1 cellular context compared by ENCODE assay signal in genomic region chr17:58576679-58577367, GRCh38.
A peak's percentile ranks its signal among the peaks of the same experiment; 100 is the strongest.
TF ChIP-seq lines count a peak whose summit lies in the region.

No MANE protein-coding gene starts in this region.

TF ChIP-seq in HepG2, 621 proteins besides CTCF, POLR2A, EP300 and RAD21 (continued from another document and continues in another):
- TF ChIP-seq ATF4 (CRISPR knock-in tag; IDR thresholded peaks at IDR 0.05) (0 out of 4 replicates have a peak, but pooled peaks of 1 of the 2 experiments have one; percentile 9), CEBPG (CRISPR knock-in tag; IDR thresholded peaks at IDR 0.05) (0 out of 2 replicates have a peak, but pooled peaks have one; percentile 16), JUNB (CRISPR knock-in tag; IDR thresholded peaks at IDR 0.05; ENCODE audit: borderline replicate concordance) (no peak), ZNF577 (CRISPR knock-in tag; IDR thresholded peaks at IDR 0.05; ENCODE audit: borderline replicate concordance, low read depth) (no peak), ZNF558 (CRISPR knock-in tag; IDR thresholded peaks at IDR 0.05; ENCODE audit: borderline replicate concordance) (no peak), ZFP36L1 (CRISPR knock-in tag; IDR thresholded peaks at IDR 0.05) (peak; percentile 36; the same call in 1 of the 2 replicates), TBP (CRISPR knock-in tag; IDR thresholded peaks at IDR 0.05) (no peak), ZFX (CRISPR knock-in tag; IDR thresholded peaks at IDR 0.05; ENCODE audit: low read depth) (no peak), ATF3 (CRISPR knock-in tag; IDR thresholded peaks at IDR 0.05) (peak; percentile 67; the same call in 1 of the 2 replicates), PHF20 (CRISPR knock-in tag; IDR thresholded peaks at IDR 0.05) (no peak), NFATC3 (CRISPR knock-in tag; IDR thresholded peaks at IDR 0.05) (no peak), MTA3 (CRISPR knock-in tag; IDR thresholded peaks at IDR 0.05) (no peak), ZFP36 (IDR thresholded peaks at IDR 0.05; ENCODE audit: borderline replicate concordance, low read depth, low read length, partially characterized antibody) (no peak), ZNF660 (CRISPR knock-in tag; IDR thresholded peaks at IDR 0.05; ENCODE audit: borderline replicate concordance, low read depth) (no peak), JDP2 (CRISPR knock-in tag; IDR thresholded peaks at IDR 0.05; ENCODE audit: borderline replicate concordance) (no peak), HOXA5 (CRISPR knock-in tag; IDR thresholded peaks at IDR 0.05) (no peak), ZNF138 (CRISPR knock-in tag; IDR thresholded peaks at IDR 0.05; ENCODE audit: low read depth) (no peak), MXD4 (CRISPR knock-in tag; IDR thresholded peaks at IDR 0.05) (no peak), BCL6 (CRISPR knock-in tag; IDR thresholded peaks at IDR 0.05) (no peak), RXRB (CRISPR knock-in tag; IDR thresholded peaks at IDR 0.05; ENCODE audit: borderline replicate concordance) (no peak), ZNF24 (IDR thresholded peaks at IDR 0.05) (no peak), DPF2 (CRISPR knock-in tag; IDR thresholded peaks at IDR 0.05; ENCODE audit: borderline replicate concordance, low read depth) (no peak), XBP1 (CRISPR knock-in tag; IDR thresholded peaks at IDR 0.05) (no peak), ZSCAN25 (CRISPR knock-in tag; IDR thresholded peaks at IDR 0.05) (no peak), ZNF207 (IDR thresholded peaks at IDR 0.05; ENCODE audit: borderline replicate concordance) (no peak), TBL1XR1 (IDR thresholded peaks at IDR 0.05; ENCODE audit: borderline replicate concordance, low read length, partially characterized antibody) (no peak), MAFK (conservative IDR thresholded peaks at IDR 0.05 in 1 of 2, IDR thresholded peaks at IDR 0.05 in 1 of 2; ENCODE audit: low read length in 2 of 2) (peak in 1 of 2 experiments; percentile 58; a peak in 2 of 4 replicates), TCF7 (IDR thresholded peaks at IDR 0.05; ENCODE audit: low read depth) (no peak), ZNF839 (CRISPR knock-in tag; IDR thresholded peaks at IDR 0.05; ENCODE audit: borderline replicate concordance) (no peak), ZNF484 (CRISPR knock-in tag; IDR thresholded peaks at IDR 0.05; ENCODE audit: borderline replicate concordance, low read depth) (no peak), ZNF816 (CRISPR knock-in tag; IDR thresholded peaks at IDR 0.05; ENCODE audit: borderline replicate concordance) (no peak), ZMYM3 (CRISPR knock-in tag; IDR thresholded peaks at IDR 0.05) (no peak), TARDBP (CRISPR knock-in tag; IDR thresholded peaks at IDR 0.05) (0 out of 2 replicates have a peak, but pooled peaks have one; percentile 26), TSC22D2 (CRISPR knock-in tag; IDR thresholded peaks at IDR 0.05; ENCODE audit: borderline replicate concordance) (no peak), POLR2G (IDR thresholded peaks at IDR 0.05; ENCODE audit: low read depth, low read length) (no peak), ZNF619 (CRISPR knock-in tag; IDR thresholded peaks at IDR 0.05) (no peak), MXD1 (CRISPR knock-in tag; IDR thresholded peaks at IDR 0.05) (no peak), PAXIP1 (CRISPR knock-in tag; conservative IDR thresholded peaks at IDR 0.05) (peak; percentile 40; the same call in 1 of the 2 replicates), LCORL (IDR thresholded peaks at IDR 0.05) (no peak), LCORL (CRISPR knock-in tag; IDR thresholded peaks at IDR 0.05) (no peak), NKX3-1 (CRISPR knock-in tag; IDR thresholded peaks at IDR 0.05) (no peak), ZSCAN21 (CRISPR knock-in tag; IDR thresholded peaks at IDR 0.05; ENCODE audit: borderline replicate concordance) (0 out of 2 replicates have a peak, but pooled peaks have one; percentile 21), AKAP8 (CRISPR knock-in tag; IDR thresholded peaks at IDR 0.05) (no peak), ZNF143 (CRISPR knock-in tag; IDR thresholded peaks at IDR 0.05) (no peak), ZBTB43 (CRISPR knock-in tag; conservative IDR thresholded peaks at IDR 0.05) (no peak), AGO2 (optimal IDR thresholded peaks at IDR 0.05; ENCODE audit: low read depth, low read length) (no peak)
- TF ChIP-seq, protein P1, sequence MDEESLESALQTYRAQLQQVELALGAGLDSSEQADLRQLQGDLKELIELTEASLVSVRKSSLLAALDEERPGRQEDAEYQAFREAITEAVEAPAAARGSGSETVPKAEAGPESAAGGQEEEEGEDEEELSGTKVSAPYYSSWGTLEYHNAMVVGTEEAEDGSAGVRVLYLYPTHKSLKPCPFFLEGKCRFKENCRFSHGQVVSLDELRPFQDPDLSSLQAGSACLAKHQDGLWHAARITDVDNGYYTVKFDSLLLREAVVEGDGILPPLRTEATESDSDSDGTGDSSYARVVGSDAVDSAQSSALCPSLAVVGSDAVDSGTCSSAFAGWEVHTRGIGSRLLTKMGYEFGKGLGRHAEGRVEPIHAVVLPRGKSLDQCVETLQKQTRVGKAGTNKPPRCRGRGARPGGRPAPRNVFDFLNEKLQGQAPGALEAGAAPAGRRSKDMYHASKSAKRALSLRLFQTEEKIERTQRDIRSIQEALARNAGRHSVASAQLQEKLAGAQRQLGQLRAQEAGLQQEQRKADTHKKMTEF (CRISPR knock-in tag; IDR thresholded peaks at IDR 0.05): peak; percentile 47
- TF ChIP-seq, protein P2, sequence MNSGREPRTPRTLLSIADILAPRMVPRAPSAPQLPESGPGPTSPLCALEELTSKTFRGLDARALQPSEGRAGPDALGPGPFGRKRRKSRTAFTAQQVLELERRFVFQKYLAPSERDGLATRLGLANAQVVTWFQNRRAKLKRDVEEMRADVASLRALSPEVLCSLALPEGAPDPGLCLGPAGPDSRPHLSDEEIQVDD (CRISPR knock-in tag; IDR thresholded peaks at IDR 0.05; ENCODE audit: borderline replicate concordance): no peak
- TF ChIP-seq, protein P3, sequence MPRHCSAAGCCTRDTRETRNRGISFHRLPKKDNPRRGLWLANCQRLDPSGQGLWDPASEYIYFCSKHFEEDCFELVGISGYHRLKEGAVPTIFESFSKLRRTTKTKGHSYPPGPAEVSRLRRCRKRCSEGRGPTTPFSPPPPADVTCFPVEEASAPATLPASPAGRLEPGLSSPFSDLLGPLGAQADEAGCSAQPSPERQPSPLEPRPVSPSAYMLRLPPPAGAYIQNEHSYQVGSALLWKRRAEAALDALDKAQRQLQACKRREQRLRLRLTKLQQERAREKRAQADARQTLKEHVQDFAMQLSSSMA (CRISPR knock-in tag; IDR thresholded peaks at IDR 0.05): no peak
- TF ChIP-seq, protein P4, sequence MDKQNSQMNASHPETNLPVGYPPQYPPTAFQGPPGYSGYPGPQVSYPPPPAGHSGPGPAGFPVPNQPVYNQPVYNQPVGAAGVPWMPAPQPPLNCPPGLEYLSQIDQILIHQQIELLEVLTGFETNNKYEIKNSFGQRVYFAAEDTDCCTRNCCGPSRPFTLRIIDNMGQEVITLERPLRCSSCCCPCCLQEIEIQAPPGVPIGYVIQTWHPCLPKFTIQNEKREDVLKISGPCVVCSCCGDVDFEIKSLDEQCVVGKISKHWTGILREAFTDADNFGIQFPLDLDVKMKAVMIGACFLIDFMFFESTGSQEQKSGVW (CRISPR knock-in tag; IDR thresholded peaks at IDR 0.05; ENCODE audit: borderline replicate concordance): no peak
- TF ChIP-seq, protein P5, sequence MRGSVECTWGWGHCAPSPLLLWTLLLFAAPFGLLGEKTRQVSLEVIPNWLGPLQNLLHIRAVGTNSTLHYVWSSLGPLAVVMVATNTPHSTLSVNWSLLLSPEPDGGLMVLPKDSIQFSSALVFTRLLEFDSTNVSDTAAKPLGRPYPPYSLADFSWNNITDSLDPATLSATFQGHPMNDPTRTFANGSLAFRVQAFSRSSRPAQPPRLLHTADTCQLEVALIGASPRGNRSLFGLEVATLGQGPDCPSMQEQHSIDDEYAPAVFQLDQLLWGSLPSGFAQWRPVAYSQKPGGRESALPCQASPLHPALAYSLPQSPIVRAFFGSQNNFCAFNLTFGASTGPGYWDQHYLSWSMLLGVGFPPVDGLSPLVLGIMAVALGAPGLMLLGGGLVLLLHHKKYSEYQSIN (CRISPR knock-in tag; IDR thresholded peaks at IDR 0.05; ENCODE audit: borderline replicate concordance): no peak
- TF ChIP-seq, protein P6, sequence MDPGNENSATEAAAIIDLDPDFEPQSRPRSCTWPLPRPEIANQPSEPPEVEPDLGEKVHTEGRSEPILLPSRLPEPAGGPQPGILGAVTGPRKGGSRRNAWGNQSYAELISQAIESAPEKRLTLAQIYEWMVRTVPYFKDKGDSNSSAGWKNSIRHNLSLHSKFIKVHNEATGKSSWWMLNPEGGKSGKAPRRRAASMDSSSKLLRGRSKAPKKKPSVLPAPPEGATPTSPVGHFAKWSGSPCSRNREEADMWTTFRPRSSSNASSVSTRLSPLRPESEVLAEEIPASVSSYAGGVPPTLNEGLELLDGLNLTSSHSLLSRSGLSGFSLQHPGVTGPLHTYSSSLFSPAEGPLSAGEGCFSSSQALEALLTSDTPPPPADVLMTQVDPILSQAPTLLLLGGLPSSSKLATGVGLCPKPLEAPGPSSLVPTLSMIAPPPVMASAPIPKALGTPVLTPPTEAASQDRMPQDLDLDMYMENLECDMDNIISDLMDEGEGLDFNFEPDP (CRISPR knock-in tag; conservative IDR thresholded peaks at IDR 0.05): no peak
- TF ChIP-seq, protein P7, sequence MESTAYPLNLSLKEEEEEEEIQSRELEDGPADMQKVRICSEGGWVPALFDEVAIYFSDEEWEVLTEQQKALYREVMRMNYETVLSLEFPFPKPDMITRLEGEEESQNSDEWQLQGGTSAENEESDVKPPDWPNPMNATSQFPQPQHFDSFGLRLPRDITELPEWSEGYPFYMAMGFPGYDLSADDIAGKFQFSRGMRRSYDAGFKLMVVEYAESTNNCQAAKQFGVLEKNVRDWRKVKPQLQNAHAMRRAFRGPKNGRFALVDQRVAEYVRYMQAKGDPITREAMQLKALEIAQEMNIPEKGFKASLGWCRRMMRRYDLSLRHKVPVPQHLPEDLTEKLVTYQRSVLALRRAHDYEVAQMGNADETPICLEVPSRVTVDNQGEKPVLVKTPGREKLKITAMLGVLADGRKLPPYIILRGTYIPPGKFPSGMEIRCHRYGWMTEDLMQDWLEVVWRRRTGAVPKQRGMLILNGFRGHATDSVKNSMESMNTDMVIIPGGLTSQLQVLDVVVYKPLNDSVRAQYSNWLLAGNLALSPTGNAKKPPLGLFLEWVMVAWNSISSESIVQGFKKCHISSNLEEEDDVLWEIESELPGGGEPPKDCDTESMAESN (CRISPR knock-in tag; conservative IDR thresholded peaks at IDR 0.05): no peak
